Comparison of ENCODE assay signal across 1 cellular context in the genomic region with DNA sequence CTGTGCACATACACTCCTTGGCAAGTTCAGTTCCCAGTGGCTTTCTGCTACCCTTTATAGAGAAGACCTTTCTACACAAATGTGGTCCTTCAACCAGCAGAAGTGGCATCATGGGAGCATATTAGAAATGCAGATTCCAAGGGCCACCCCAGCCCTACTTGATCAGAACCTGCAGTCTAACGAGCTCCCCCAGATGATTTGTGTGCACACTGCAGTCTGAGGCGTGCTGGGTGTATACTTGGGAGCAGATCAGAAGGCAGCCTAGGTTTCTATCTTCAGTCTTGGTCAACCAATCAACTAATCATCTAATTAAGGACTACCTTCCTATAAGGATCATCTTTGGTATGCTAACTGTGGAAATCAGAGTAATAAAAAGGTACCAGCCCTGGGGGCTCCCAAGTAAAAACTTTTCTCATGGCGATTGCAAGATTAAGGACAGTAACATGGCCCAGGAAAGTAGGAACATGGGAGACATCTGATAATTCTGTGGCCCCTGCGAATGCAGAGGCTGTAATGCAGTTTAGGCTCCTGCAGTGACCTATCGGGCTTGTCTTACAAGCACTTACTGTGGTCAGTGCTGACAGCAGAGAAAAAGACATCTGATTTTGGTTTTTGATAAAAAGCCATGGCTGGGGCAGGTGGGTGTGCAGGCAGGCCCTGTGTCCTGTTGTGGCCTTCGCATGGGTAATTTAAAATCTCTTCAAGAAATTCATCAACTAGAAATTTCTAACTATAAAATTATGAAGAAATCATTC.
TF ChIP-seq lines count a peak whose summit lies in the region.

No MANE protein-coding gene starts in this region.

TF ChIP-seq in K562, 482 proteins besides CTCF, POLR2A, EP300 and RAD21:
- TF ChIP-seq MEIS2 (IDR thresholded peaks at IDR 0.05; ENCODE audit: partially characterized antibody) (peak; percentile 6), KLF10 (CRISPR knock-in tag; IDR thresholded peaks at IDR 0.05) (no peak), HMG20A (CRISPR knock-in tag; conservative IDR thresholded peaks at IDR 0.05) (no peak), HLTF (IDR thresholded peaks at IDR 0.05) (no peak)
TF ChIP-seq in K562: peak in this region for 1.
